Comparison of ENCODE assay signal across 22 cellular contexts in genomic region chr16:66224636-66225035, GRCh38.
DNase-seq lines count a peak whose midpoint lies in the region; ATAC-seq and TF ChIP-seq lines count a peak whose summit lies in the region.
"Had no signal": no experiment of that assay in that cellular context is flagged by ENCODE, and none has a peak within 500 bp of the region (broad histone marks: within the 10 kb centered on the region; RNA-seq: fewer than 3 reads in every experiment).

No MANE protein-coding gene starts in this region.

- H3K9me3 ChIP-seq in endodermal cell (ENCODE audit: control insufficient read depth, low read length) (no peaks in the 10 kb centered on the region), neural progenitor cell (ENCODE audit: low read depth) (no peaks in the 10 kb centered on the region)

- ATAC-seq in esophagus mucosa (no peak), GM21423 (IDR thresholded peaks at IDR 0.05; ENCODE audit: unreplicated experiment) (no peak), HG02678 (IDR thresholded peaks at IDR 0.05; ENCODE audit: unreplicated experiment) (no peak)
- ATAC-seq in activated CD8-positive, alpha-beta T cell treated with anti-CD3 and anti-CD28 coated beads for 36 hours = no peak
- ATAC-seq: SK-N-SH treated with all-trans-retinoic acid at 6 μM for 48 hours had no signal

- no peak overlapping the region for H3K4me2 ChIP-seq in neural progenitor cell

- H3K27ac ChIP-seq in endodermal cell (ENCODE audit: low read depth, low read length) = peak overlapping the region; percentile 66
- no peak overlapping the region for H3K27ac ChIP-seq in neural progenitor cell
- H3K27ac ChIP-seq: C4-2B had no signal

- H3K27me3 ChIP-seq in endodermal cell (ENCODE audit: control insufficient read depth, insufficient read depth, low read length, poor library complexity, severe bottlenecking) (peaks cover 40% of the 10 kb centered on the region), neural progenitor cell (no peaks in the 10 kb centered on the region)

- H4K20me1 ChIP-seq in neural progenitor cell (ENCODE audit: low read depth) = no peaks in the 10 kb centered on the region

- H3K4me1 Mint-ChIP-seq in endodermal cell (peaks cover 17% of the 10 kb centered on the region), neural progenitor cell (peaks cover 39% of the 10 kb centered on the region)
- peaks cover 5% of the 10 kb centered on the region for H3K4me1 Mint-ChIP-seq in activated CD8-positive, alpha-beta T cell treated with anti-CD3 and anti-CD28 coated beads for 36 hours (ENCODE audit: low read depth)

- H3K27ac Mint-ChIP-seq in endodermal cell (no peak overlapping the region), neural progenitor cell (no peak overlapping the region)
- H3K27ac Mint-ChIP-seq in activated CD8-positive, alpha-beta T cell treated with anti-CD3 and anti-CD28 coated beads for 36 hours = no peak overlapping the region
- H3K27ac Mint-ChIP-seq: CD8-positive, alpha-beta memory T cell had no signal

- H3K4me1 ChIP-seq in endodermal cell (ENCODE audit: control insufficient read depth, insufficient read depth, low read length) (no peaks in the 10 kb centered on the region), neural progenitor cell (peaks cover 11% of the 10 kb centered on the region)

- H3K4me3 Mint-ChIP-seq in endodermal cell (no peak overlapping the region), neural progenitor cell (no peak overlapping the region)
- no peak overlapping the region for H3K4me3 Mint-ChIP-seq in activated CD8-positive, alpha-beta T cell treated with anti-CD3 and anti-CD28 coated beads for 36 hours
- H3K4me3 Mint-ChIP-seq: CD8-positive, alpha-beta memory T cell had no signal

- POLR2A ChIA-PET in activated CD8-positive, alpha-beta T cell treated with anti-CD3 and anti-CD28 coated beads for 36 hours (lab: Charles Lee) = no interaction called here

- no peak overlapping the region for H3K4me3 ChIP-seq in endodermal cell (ENCODE audit: low read length)
- H3K4me3 ChIP-seq in neural progenitor cell = no peak overlapping the region

- no peaks in the 10 kb centered on the region for H3K36me3 Mint-ChIP-seq in endodermal cell (ENCODE audit: low read depth)
- H3K36me3 Mint-ChIP-seq in neural progenitor cell = no peaks in the 10 kb centered on the region
- no peaks in the 10 kb centered on the region for H3K36me3 Mint-ChIP-seq in activated CD8-positive, alpha-beta T cell treated with anti-CD3 and anti-CD28 coated beads for 36 hours (ENCODE audit: low read depth)
- H3K36me3 Mint-ChIP-seq: CD8-positive, alpha-beta memory T cell had no signal

- no peak overlapping the region for H2AFZ ChIP-seq in neural progenitor cell (replicated peaks)

- H3K36me3 ChIP-seq in endodermal cell (ENCODE audit: control insufficient read depth, insufficient read depth, low read length) (no peaks in the 10 kb centered on the region), neural progenitor cell (no peaks in the 10 kb centered on the region)

- no peaks in the 10 kb centered on the region for H3K79me2 ChIP-seq in neural progenitor cell (ENCODE audit: low read depth)

- no peaks in the 10 kb centered on the region for H3F3A ChIP-seq in neural progenitor cell (ENCODE audit: low read depth)

- intact Hi-C loops in activated CD8-positive, alpha-beta T cell treated with anti-CD3 and anti-CD28 coated beads for 36 hours (cut with micrococcal nuclease) = no loop called here

- TF ChIP-seq CTCF in endodermal cell (conservative IDR thresholded peaks at IDR 0.05) = no peak
- TF ChIP-seq CTCF in neural progenitor cell (IDR thresholded peaks at IDR 0.05) = no peak
- TF ChIP-seq CTCF in activated CD8-positive, alpha-beta T cell treated with anti-CD3 and anti-CD28 coated beads for 36 hours (IDR thresholded peaks at IDR 0.05) = no peak

- CTCF ChIA-PET in activated CD8-positive, alpha-beta T cell treated with anti-CD3 and anti-CD28 coated beads for 36 hours (lab: Charles Lee) = no interaction called here

- DNase-seq in NOMO-1 treated with DMSO at 0.1 percent for 48 hours (lab: John Stamatoyannopoulos, UW; ENCODE audit: unreplicated experiment) = peak; percentile 14
- no peak for DNase-seq in NOMO-1 treated with dmso at 0.1 percent for 144 hours (lab: John Stamatoyannopoulos, UW; ENCODE audit: unreplicated experiment)
- peak; percentile 41 for DNase-seq in endodermal cell
- DNase-seq in neural progenitor cell (ENCODE audit: low spot score) = peak; percentile 47
- DNase-seq in activated CD8-positive, alpha-beta T cell treated with anti-CD3 and anti-CD28 coated beads for 36 hours = no peak
- DNase-seq: CD8-positive, alpha-beta memory T cell; DMS 273 treated with DMSO at 0.1 percent for 48 hours; DMS79 treated with DMSO at 0.1 percent for 48 hours; GF-D8; KBM-7; MV-4-11; NCI-H1105; NCI-H1436 treated with DMSO at 0.1 percent for 48 hours; NCI-H1930; NCI-H2107; NCI-H524; NCI-H82 had no signal

- peaks cover 51% of the 10 kb centered on the region for H3K27me3 Mint-ChIP-seq in endodermal cell (ENCODE audit: insufficient read depth)
- peaks cover 17% of the 10 kb centered on the region for H3K27me3 Mint-ChIP-seq in neural progenitor cell (ENCODE audit: insufficient read depth, low read depth)
- H3K27me3 Mint-ChIP-seq in activated CD8-positive, alpha-beta T cell treated with anti-CD3 and anti-CD28 coated beads for 36 hours = no peaks in the 10 kb centered on the region

- no peak overlapping the region for H3K9ac ChIP-seq in endodermal cell (ENCODE audit: extremely low read depth, low read length, poor library complexity, severe bottlenecking)
- no peak overlapping the region for H3K9ac ChIP-seq in neural progenitor cell

- 49 to 74% methylated on average over 3 to 8 of the region's 8 CpGs for WGBS in endodermal cell (ENCODE audit: insufficient coverage in 1 of 2, insufficient read length in 1 of 2), 2 experiments

- H3K9me3 Mint-ChIP-seq in endodermal cell (no peaks in the 10 kb centered on the region), neural progenitor cell (peaks cover 5% of the 10 kb centered on the region)
- no peaks in the 10 kb centered on the region for H3K9me3 Mint-ChIP-seq in activated CD8-positive, alpha-beta T cell treated with anti-CD3 and anti-CD28 coated beads for 36 hours
- H3K9me3 Mint-ChIP-seq: CD8-positive, alpha-beta memory T cell had no signal

Comparison
In these comparisons a context has a peak if more than half of its experiments do, and no peak if none do; other contexts are left out.
1. DNase-seq: peak in NOMO-1 treated with DMSO at 0.1 percent for 48 hours (single experiment), endodermal cell (single experiment) and neural progenitor cell (single experiment); none in NOMO-1 treated with dmso at 0.1 percent for 144 hours (single experiment) and activated CD8-positive, alpha-beta T cell treated with anti-CD3 and anti-CD28 coated beads for 36 hours (single experiment).